Comparison of ENCODE assay signal across 1 cellular context in the genomic region with DNA sequence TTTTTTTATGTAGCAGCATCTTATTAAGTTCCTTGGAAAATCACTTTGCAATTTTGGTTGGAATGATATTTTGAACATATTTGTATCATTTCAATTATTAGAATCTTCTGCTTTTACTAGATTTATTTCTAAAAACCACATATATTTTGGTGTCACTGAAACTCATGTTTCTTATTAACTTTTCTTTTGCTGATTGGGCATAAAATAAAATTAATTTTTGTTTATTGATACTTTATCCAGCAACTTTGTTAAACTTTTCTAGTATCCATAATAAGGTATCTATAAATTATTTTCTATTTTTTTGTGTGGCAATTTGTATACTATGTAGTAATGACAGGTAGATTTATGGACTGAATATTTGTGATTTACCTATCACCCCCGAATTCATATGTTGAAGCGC.
TF ChIP-seq lines count a peak whose summit lies in the region.

No MANE protein-coding gene starts in this region.

TF ChIP-seq in A549, 52 proteins besides CTCF, POLR2A, EP300 and RAD21 (continued from another document):
- TF ChIP-seq, protein P1, sequence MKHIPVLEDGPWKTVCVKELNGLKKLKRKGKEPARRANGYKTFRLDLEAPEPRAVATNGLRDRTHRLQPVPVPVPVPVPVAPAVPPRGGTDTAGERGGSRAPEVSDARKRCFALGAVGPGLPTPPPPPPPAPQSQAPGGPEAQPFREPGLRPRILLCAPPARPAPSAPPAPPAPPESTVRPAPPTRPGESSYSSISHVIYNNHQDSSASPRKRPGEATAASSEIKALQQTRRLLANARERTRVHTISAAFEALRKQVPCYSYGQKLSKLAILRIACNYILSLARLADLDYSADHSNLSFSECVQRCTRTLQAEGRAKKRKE (CRISPR knock-in tag; IDR thresholded peaks at IDR 0.05; ENCODE audit: low read depth) = no peak
- TF ChIP-seq GATA3 (IDR thresholded peaks at IDR 0.05; ENCODE audit: borderline replicate concordance) = no peak
- TF ChIP-seq MAFK (IDR thresholded peaks at IDR 0.05; ENCODE audit: partially characterized antibody) = peak; percentile 41
TF ChIP-seq in A549: peak in this region for 1.
